ENCODE assay signal across 9 cellular contexts in genomic region chr1:235011064-235011598, GRCh38.
A peak's percentile ranks its signal among the peaks of the same experiment; 100 is the strongest.
DNase-seq lines count a peak whose midpoint lies in the region; ATAC-seq and TF ChIP-seq lines count a peak whose summit lies in the region.
"Had no signal": no experiment of that assay in that cellular context is flagged by ENCODE, and none has a peak within 500 bp of the region (broad histone marks: within the 10 kb centered on the region; RNA-seq: fewer than 3 reads in every experiment).

No MANE protein-coding gene starts in this region.

- H3K36me3 ChIP-seq in KMS-11 (ENCODE audit: insufficient read depth), result no peaks in the 10 kb centered on the region
- H3K36me3 ChIP-seq in mesenchymal stem cell (ENCODE audit: control insufficient read depth in 1 of 2, insufficient read depth in 2 of 2, low read depth in 1 of 2, low read length in 2 of 2), result no peaks in the 10 kb centered on the region
- H3K36me3 ChIP-seq in MG63, result no peaks in the 10 kb centered on the region
- H3K36me3 ChIP-seq in esophagus muscularis mucosa, result no peaks in the 10 kb centered on the region
- H3K36me3 ChIP-seq: WERI-Rb-1 had no signal

- no peak overlapping the region for H2BK5ac ChIP-seq in mesenchymal stem cell (ENCODE audit: low read depth, low read length, poor library complexity, severe bottlenecking)

- peaks cover 8% of the 10 kb centered on the region for H3K27me3 ChIP-seq in KMS-11 (ENCODE audit: insufficient read depth, low read depth)
- H3K27me3 ChIP-seq in mesenchymal stem cell (ENCODE audit: control insufficient read depth in 1 of 2, insufficient read depth in 1 of 2, low read length in 2 of 2), result no peaks in the 10 kb centered on the region
- H3K27me3 ChIP-seq in MG63, result no peaks in the 10 kb centered on the region
- no peaks in the 10 kb centered on the region for H3K27me3 ChIP-seq in esophagus muscularis mucosa

- H3K79me1 ChIP-seq in mesenchymal stem cell (replicated peaks; ENCODE audit: low read length, poor library complexity, severe bottlenecking), result no peaks in the 10 kb centered on the region

- DNase-seq in activated T-cell treated with anti-CD3 and anti-CD28 coated beads for 4 hours (peak; percentile 53), mesenchymal stem cell (no peak), NAMALWA (ENCODE audit: low spot score) (no peak), NCI-H1436 (lab: John Stamatoyannopoulos, UW) (no peak), MG63 (no peak), esophagus muscularis mucosa (ENCODE audit: extremely low spot score) (no peak)
- peak; percentile 82 for DNase-seq in stimulated activated naive CD8-positive, alpha-beta T cell treated with anti-CD3 and anti-CD28 coated beads, Interleukin-15, Interleukin-2, amounts not matched to agents 100 U/mL and 50 U/mL, for 24 hours

- H3K9ac ChIP-seq in KMS-11 (no peak overlapping the region), mesenchymal stem cell (ENCODE audit: low read length) (peak overlapping the region; percentile 52)

- no peak overlapping the region for H3K4me3 ChIP-seq in KMS-11 (IDR thresholded peaks at IDR 0.05; ENCODE audit: insufficient read depth, low read depth, low read length)
- H3K4me3 ChIP-seq in mesenchymal stem cell (ENCODE audit: insufficient read depth in 1 of 2, low read depth in 1 of 2, low read length in 2 of 2), result no peak overlapping the region
- H3K4me3 ChIP-seq in MG63, result no peak overlapping the region
- no peak overlapping the region for H3K4me3 ChIP-seq in esophagus muscularis mucosa

- no peak overlapping the region for H3K14ac ChIP-seq in mesenchymal stem cell (ENCODE audit: low read length in 2 of 2)

- no peaks in the 10 kb centered on the region for H3K79me2 ChIP-seq in KMS-11 (ENCODE audit: insufficient read depth, low read depth)

- H3K23ac ChIP-seq in mesenchymal stem cell (ENCODE audit: low read length in 2 of 2), result no peak overlapping the region

- intact Hi-C loops in esophagus muscularis mucosa (cut with DNase I), result loop anchor here (5.0 kb wide), 1 partner anchor 56 kb away; no protein-coding TSS in a partner anchor

- no peak for TF ChIP-seq CTCF in KMS-11 (conservative IDR thresholded peaks at IDR 0.05; ENCODE audit: low read depth, low read length)
- no peak for TF ChIP-seq CTCF in esophagus muscularis mucosa (IDR thresholded peaks at IDR 0.05)

- no peak overlapping the region for H2AK5ac ChIP-seq in mesenchymal stem cell (ENCODE audit: low read length, severe bottlenecking)

- peak; percentile 37 for ATAC-seq in stimulated activated naive CD8-positive, alpha-beta T cell treated with anti-CD3 and anti-CD28 coated beads, Interleukin-15, Interleukin-2, amounts not matched to agents 100 U/mL and 50 U/mL, for 24 hours

- H4K91ac ChIP-seq in mesenchymal stem cell (ENCODE audit: low read length), result no peak overlapping the region

- no peak overlapping the region for H4K8ac ChIP-seq in mesenchymal stem cell (ENCODE audit: low read length)

- H3K18ac ChIP-seq in mesenchymal stem cell (ENCODE audit: low read depth in 1 of 2, low read length in 2 of 2), result peak overlapping the region in 1 of 2 experiments; percentile 25

- peak overlapping the region in 1 of 2 experiments; percentile 53 for H3K4ac ChIP-seq in mesenchymal stem cell (ENCODE audit: low read depth in 1 of 2, low read length in 2 of 2)

- no peak overlapping the region for H2AFZ ChIP-seq in KMS-11 (ENCODE audit: low read depth)
- H2AFZ ChIP-seq in mesenchymal stem cell (ENCODE audit: low read depth, low read length), result no peak overlapping the region

- TF ChIP-seq EP300 in esophagus muscularis mucosa (IDR thresholded peaks at IDR 0.05), result no peak

- TF ChIP-seq POLR2A in esophagus muscularis mucosa (IDR thresholded peaks at IDR 0.05; ENCODE audit: low read depth), result no peak

- H2BK120ac ChIP-seq in mesenchymal stem cell (ENCODE audit: low read depth, low read length), result no peak overlapping the region

- no peaks in the 10 kb centered on the region for H3K9me3 ChIP-seq in mesenchymal stem cell (ENCODE audit: control insufficient read depth, low read length)
- H3K9me3 ChIP-seq in MG63, result no peaks in the 10 kb centered on the region; the same call in 1 of the 2 replicates
- peaks cover 0 to 5% (median 0%) of the 10 kb centered on the region in 4 donors for H3K9me3 ChIP-seq in esophagus muscularis mucosa

- peak overlapping the region; percentile 30 for H2BK15ac ChIP-seq in mesenchymal stem cell (ENCODE audit: low read depth, poor library complexity, severe bottlenecking)

- H3K4me1 ChIP-seq in KMS-11 (ENCODE audit: low read depth, poor library complexity, severe bottlenecking) (peaks cover 40% of the 10 kb centered on the region), mesenchymal stem cell (ENCODE audit: control insufficient read depth, insufficient read depth, low read depth, low read length) (peaks cover 8% of the 10 kb centered on the region), esophagus muscularis mucosa (peaks cover 0 to 16% (median 7%) of the 10 kb centered on the region in 4 donors)

- H3K4me2 ChIP-seq in KMS-11, result peak overlapping the region; percentile 47; the same call in 1 of the 2 replicates
- H3K4me2 ChIP-seq in mesenchymal stem cell (ENCODE audit: low read length, poor library complexity, severe bottlenecking), result no peak overlapping the region

- peak overlapping the region in 1 of 2 experiments; percentile 88 for H2BK12ac ChIP-seq in mesenchymal stem cell (ENCODE audit: low read length in 2 of 2)

- H4K20me1 ChIP-seq in KMS-11 (ENCODE audit: insufficient read depth), result no peaks in the 10 kb centered on the region

- H3K27ac ChIP-seq in KMS-11 (peak overlapping the region; percentile 6; the same call in 1 of the 2 replicates), mesenchymal stem cell (ENCODE audit: low read length, poor library complexity, severe bottlenecking) (peak overlapping the region; percentile 43), esophagus muscularis mucosa (replicated peaks in 1 of 4) (no peak overlapping the region)
- H3K27ac ChIP-seq: WERI-Rb-1 had no signal

- WGBS in mesenchymal stem cell, result 74% methylated on average over 6 of the region's 7 CpGs
- 77% methylated on average over 7 of the region's 7 CpGs for WGBS in esophagus muscularis mucosa

Comparison
In these comparisons a context has a peak if more than half of its experiments do, and no peak if none do; other contexts are left out.
1. H3K27ac ChIP-seq: peak in KMS-11 (single experiment) and mesenchymal stem cell (single experiment); none in esophagus muscularis mucosa (0 of 4).
2. DNase-seq: peak in activated T-cell treated with anti-CD3 and anti-CD28 coated beads for 4 hours (single experiment) and stimulated activated naive CD8-positive, alpha-beta T cell treated with anti-CD3 and anti-CD28 coated beads, Interleukin-15, Interleukin-2, amounts not matched to agents 100 U/mL and 50 U/mL, for 24 hours (single experiment); none in mesenchymal stem cell (single experiment), NAMALWA (single experiment), NCI-H1436 (single experiment), MG63 (single experiment) and esophagus muscularis mucosa (single experiment).